ENCODE assay signal across 2 cellular contexts in genomic region chr7:102061354-102061945, GRCh38.
TF ChIP-seq lines count a peak whose summit lies in the region.

No MANE protein-coding gene starts in this region.

TF ChIP-seq in HCT116, 20 proteins besides CTCF, POLR2A, EP300 and RAD21:
- no peak for TF ChIP-seq SP1 (IDR thresholded peaks at IDR 0.05; ENCODE audit: low read depth)
- TF ChIP-seq ZFX (IDR thresholded peaks at IDR 0.05), result no peak
- TF ChIP-seq JUND (IDR thresholded peaks at IDR 0.05), result no peak

TF ChIP-seq in WTC11, 78 proteins besides CTCF, POLR2A, EP300 and RAD21:
- TF ChIP-seq NR1H2 (CRISPR knock-in tag; IDR thresholded peaks at IDR 0.05) (no peak), ZBTB21 (CRISPR knock-in tag; IDR thresholded peaks at IDR 0.05; ENCODE audit: borderline replicate concordance) (no peak), ZMAT4 (CRISPR knock-in tag; IDR thresholded peaks at IDR 0.05) (no peak), HMGXB4 (CRISPR knock-in tag; IDR thresholded peaks at IDR 0.05) (no peak), MXD4 (CRISPR knock-in tag; IDR thresholded peaks at IDR 0.05; ENCODE audit: borderline replicate concordance) (no peak), ELF4 (CRISPR knock-in tag; IDR thresholded peaks at IDR 0.05; ENCODE audit: low read depth) (no peak), TEAD1 (CRISPR knock-in tag; IDR thresholded peaks at IDR 0.05) (no peak), KAT7 (CRISPR knock-in tag; IDR thresholded peaks at IDR 0.05; ENCODE audit: borderline replicate concordance) (no peak), ZNF423 (CRISPR knock-in tag; IDR thresholded peaks at IDR 0.05) (no peak), E2F5 (CRISPR knock-in tag; IDR thresholded peaks at IDR 0.05) (no peak), FOXK1 (CRISPR knock-in tag; IDR thresholded peaks at IDR 0.05) (no peak)
- TF ChIP-seq, protein P1, sequence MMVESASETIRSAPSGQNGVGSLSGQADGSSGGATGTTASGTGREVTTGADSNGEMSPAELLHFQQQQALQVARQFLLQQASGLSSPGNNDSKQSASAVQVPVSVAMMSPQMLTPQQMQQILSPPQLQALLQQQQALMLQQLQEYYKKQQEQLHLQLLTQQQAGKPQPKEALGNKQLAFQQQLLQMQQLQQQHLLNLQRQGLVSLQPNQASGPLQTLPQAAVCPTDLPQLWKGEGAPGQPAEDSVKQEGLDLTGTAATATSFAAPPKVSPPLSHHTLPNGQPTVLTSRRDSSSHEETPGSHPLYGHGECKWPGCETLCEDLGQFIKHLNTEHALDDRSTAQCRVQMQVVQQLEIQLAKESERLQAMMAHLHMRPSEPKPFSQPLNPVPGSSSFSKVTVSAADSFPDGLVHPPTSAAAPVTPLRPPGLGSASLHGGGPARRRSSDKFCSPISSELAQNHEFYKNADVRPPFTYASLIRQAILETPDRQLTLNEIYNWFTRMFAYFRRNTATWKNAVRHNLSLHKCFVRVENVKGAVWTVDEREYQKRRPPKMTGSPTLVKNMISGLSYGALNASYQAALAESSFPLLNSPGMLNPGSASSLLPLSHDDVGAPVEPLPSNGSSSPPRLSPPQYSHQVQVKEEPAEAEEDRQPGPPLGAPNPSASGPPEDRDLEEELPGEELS (CRISPR knock-in tag; IDR thresholded peaks at IDR 0.05), result no peak
- TF ChIP-seq, protein P2, sequence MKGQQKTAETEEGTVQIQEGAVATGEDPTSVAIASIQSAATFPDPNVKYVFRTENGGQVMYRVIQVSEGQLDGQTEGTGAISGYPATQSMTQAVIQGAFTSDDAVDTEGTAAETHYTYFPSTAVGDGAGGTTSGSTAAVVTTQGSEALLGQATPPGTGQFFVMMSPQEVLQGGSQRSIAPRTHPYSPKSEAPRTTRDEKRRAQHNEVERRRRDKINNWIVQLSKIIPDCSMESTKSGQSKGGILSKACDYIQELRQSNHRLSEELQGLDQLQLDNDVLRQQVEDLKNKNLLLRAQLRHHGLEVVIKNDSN (CRISPR knock-in tag; IDR thresholded peaks at IDR 0.05), result no peak
- TF ChIP-seq, protein P3, sequence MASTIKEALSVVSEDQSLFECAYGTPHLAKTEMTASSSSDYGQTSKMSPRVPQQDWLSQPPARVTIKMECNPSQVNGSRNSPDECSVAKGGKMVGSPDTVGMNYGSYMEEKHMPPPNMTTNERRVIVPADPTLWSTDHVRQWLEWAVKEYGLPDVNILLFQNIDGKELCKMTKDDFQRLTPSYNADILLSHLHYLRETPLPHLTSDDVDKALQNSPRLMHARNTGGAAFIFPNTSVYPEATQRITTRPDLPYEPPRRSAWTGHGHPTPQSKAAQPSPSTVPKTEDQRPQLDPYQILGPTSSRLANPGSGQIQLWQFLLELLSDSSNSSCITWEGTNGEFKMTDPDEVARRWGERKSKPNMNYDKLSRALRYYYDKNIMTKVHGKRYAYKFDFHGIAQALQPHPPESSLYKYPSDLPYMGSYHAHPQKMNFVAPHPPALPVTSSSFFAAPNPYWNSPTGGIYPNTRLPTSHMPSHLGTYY (CRISPR knock-in tag; IDR thresholded peaks at IDR 0.05), result no peak
